9 cellular contexts compared by ENCODE assay signal in genomic region chr1:6246497-6247295, GRCh38. TPM values are rescaled to one million over a fixed set of nuclear protein-coding genes. Genes with fewer than 3 reads are reported as not detected.
DNase-seq lines count a peak whose midpoint lies in the region; ATAC-seq and TF ChIP-seq lines count a peak whose summit lies in the region.
"Had no signal": no experiment of that assay in that cellular context is flagged by ENCODE, and none has a peak within 500 bp of the region (broad histone marks: within the 10 kb centered on the region; RNA-seq: fewer than 3 reads in every experiment).

No MANE protein-coding gene starts in this region.

- H3K27ac ChIP-seq in RWPE1 (no peak overlapping the region; the same call in 1 of the 2 replicates), neuronal stem cell (replicated peaks; ENCODE audit: low read length) (no peak overlapping the region)

- no peak overlapping the region for H3K4ac ChIP-seq in neuronal stem cell (ENCODE audit: low read length)

- H3K79me1 ChIP-seq in neuronal stem cell (ENCODE audit: low read depth, low read length): no peaks in the 10 kb centered on the region

- no CpG with 5 or more reads among the region's 28 CpGs for WGBS in neuronal stem cell (ENCODE audit: extremely low coverage in 2 of 2, insufficient read length in 2 of 2, insufficient replicate concordance in 1 of 2), 2 donors

- no peak overlapping the region for H3K23ac ChIP-seq in neuronal stem cell (ENCODE audit: low read depth, low read length, poor library complexity)

- H3K27me3 ChIP-seq in neuronal stem cell (ENCODE audit: control insufficient read depth in 3 of 3, insufficient read depth in 3 of 3, low read depth in 1 of 3, low read length in 3 of 3): peaks cover 15 to 63% (median 20%) of the 10 kb centered on the region in 3 experiments

- H3K9me3 ChIP-seq in neuronal stem cell (replicated peaks in 1 of 2; ENCODE audit: control insufficient read depth in 2 of 2, insufficient read depth in 1 of 2, low read depth in 1 of 2, low read length in 2 of 2): no peaks in the 10 kb centered on the region

- TF ChIP-seq CTCF in RWPE1 (conservative IDR thresholded peaks at IDR 0.05; ENCODE audit: low read depth): peak; percentile 92
- peak; percentile 81 for TF ChIP-seq CTCF in foreskin fibroblast (IDR thresholded peaks at IDR 0.05; ENCODE audit: low read depth, low read length)

- peak overlapping the region; percentile 69 for H3K4me2 ChIP-seq in neuronal stem cell (ENCODE audit: insufficient read depth, low read length, poor library complexity, severe bottlenecking)

- peaks cover 26 to 29% of the 10 kb centered on the region in 2 donors for H3K4me1 ChIP-seq in neuronal stem cell (ENCODE audit: control insufficient read depth in 2 of 2, insufficient read depth in 1 of 2, low read depth in 1 of 2, low read length in 2 of 2)

- peaks cover 3 to 12% (median 5%) of the 10 kb centered on the region in 3 donors for H3K4me1 Mint-ChIP-seq in IgD-negative memory B cell
- peaks cover 4% of the 10 kb centered on the region for H3K4me1 Mint-ChIP-seq in activated T-helper 2 cell treated with anti-CD3 and anti-CD28 coated beads, Interferon-gamma antibody, Interleukin-2, Interleukin-4, amounts not matched to agents 10 μg/mL and 5 μg/mL and 100 μg/mL, durations not matched to agents 14 hours and 24 hours and 36 hours (ENCODE audit: low read depth)

- intact Hi-C loops in activated T-helper 2 cell treated with anti-CD3 and anti-CD28 coated beads, Interferon-gamma antibody, Interleukin-2, Interleukin-4, amounts not matched to agents 10 μg/mL and 5 μg/mL and 100 μg/mL, durations not matched to agents 14 hours and 24 hours and 36 hours (cut with micrococcal nuclease): loop anchor here (1.0 to 5.0 kb wide), 4 partner anchors 96 to 192 kb away; partner anchors contain the start of gene ESPN

- POLR2A ChIA-PET in RWPE1 (lab: Yijun Ruan, JAX; ENCODE audit: low non-redundant PET): no interaction called here

- H2AK5ac ChIP-seq in neuronal stem cell (ENCODE audit: low read depth, low read length): peak overlapping the region; percentile 1

- peak overlapping the region; percentile 82 for H2AFZ ChIP-seq in neuronal stem cell (ENCODE audit: low read length)

- H3K4me3 ChIP-seq in foreskin fibroblast (ENCODE audit: low read depth in 1 of 2, low read length in 2 of 2) (no peak overlapping the region), neuronal stem cell (ENCODE audit: low read length in 2 of 2) (peak overlapping the region in 1 of 2 donors; percentile 42)

- CTCF ChIA-PET in RWPE1 (lab: Yijun Ruan, JAX): interaction anchor here (0.5 to 3.0 kb wide), 50 partner anchors 8 to 480 kb away, joined by 3 to 45 read pairs (median 3); partner anchors contain the start of genes ACOT7 and GPR153

- H3K36me3 Mint-ChIP-seq in IgD-negative memory B cell: no peaks in the 10 kb centered on the region
- H3K36me3 Mint-ChIP-seq in activated T-helper 2 cell treated with anti-CD3 and anti-CD28 coated beads, Interferon-gamma antibody, Interleukin-2, Interleukin-4, amounts not matched to agents 10 μg/mL and 5 μg/mL and 100 μg/mL, durations not matched to agents 14 hours and 24 hours and 36 hours (ENCODE audit: low read depth): no peaks in the 10 kb centered on the region

- peak overlapping the region; percentile 88 for H3K18ac ChIP-seq in neuronal stem cell (ENCODE audit: low read length)

- H3K9me3 Mint-ChIP-seq in IgD-negative memory B cell: peaks cover 0 to 3% (median 0%) of the 10 kb centered on the region in 3 donors
- no peaks in the 10 kb centered on the region for H3K9me3 Mint-ChIP-seq in activated T-helper 2 cell treated with anti-CD3 and anti-CD28 coated beads, Interferon-gamma antibody, Interleukin-2, Interleukin-4, amounts not matched to agents 10 μg/mL and 5 μg/mL and 100 μg/mL, durations not matched to agents 14 hours and 24 hours and 36 hours

- H2BK120ac ChIP-seq in neuronal stem cell (ENCODE audit: low read depth, low read length): no peak overlapping the region

- DNase-seq in ELR (ENCODE audit: low read depth) (peak; percentile 71), RWPE1 (ENCODE audit: low spot score) (peak; percentile 84), foreskin fibroblast (peak in 1 of 2 donors; percentile 86), neuronal stem cell (ENCODE audit: low spot score) (peak; percentile 89), superior temporal gyrus (ENCODE audit: extremely low spot score) (peak; percentile 82)
- peak; percentile 70 for DNase-seq in activated T-helper 2 cell treated with anti-CD3 and anti-CD28 coated beads, Interferon-gamma antibody, Interleukin-2, Interleukin-4, amounts not matched to agents 10 μg/mL and 5 μg/mL and 100 μg/mL, durations not matched to agents 14 hours and 24 hours and 36 hours (ENCODE audit: low spot score)

- peak overlapping the region in 3 of 4 donors; percentile 74 to 79 (median 76) for H3K4me3 Mint-ChIP-seq in IgD-negative memory B cell
- peak overlapping the region; percentile 42 for H3K4me3 Mint-ChIP-seq in activated T-helper 2 cell treated with anti-CD3 and anti-CD28 coated beads, Interferon-gamma antibody, Interleukin-2, Interleukin-4, amounts not matched to agents 10 μg/mL and 5 μg/mL and 100 μg/mL, durations not matched to agents 14 hours and 24 hours and 36 hours (ENCODE audit: low read depth)

- no peak overlapping the region for H4K8ac ChIP-seq in neuronal stem cell (ENCODE audit: low read depth, low read length)

- H4K91ac ChIP-seq in neuronal stem cell (ENCODE audit: low read depth, low read length, poor library complexity): no peak overlapping the region

- no peak overlapping the region for H2BK12ac ChIP-seq in neuronal stem cell (ENCODE audit: low read length)

- no peak overlapping the region for H3K9ac ChIP-seq in neuronal stem cell (ENCODE audit: low read depth, low read length, poor library complexity)

- H3K36me3 ChIP-seq in neuronal stem cell (replicated peaks in 1 of 2; ENCODE audit: control insufficient read depth in 2 of 2, insufficient read depth in 2 of 2, low read length in 2 of 2): no peaks in the 10 kb centered on the region

- H3K27me3 Mint-ChIP-seq in IgD-negative memory B cell: peaks cover 32% of the 10 kb centered on the region
- H3K27me3 Mint-ChIP-seq in activated T-helper 2 cell treated with anti-CD3 and anti-CD28 coated beads, Interferon-gamma antibody, Interleukin-2, Interleukin-4, amounts not matched to agents 10 μg/mL and 5 μg/mL and 100 μg/mL, durations not matched to agents 14 hours and 24 hours and 36 hours (ENCODE audit: low read depth): peaks cover 57% of the 10 kb centered on the region

- peak overlapping the region; percentile 75 for H3K14ac ChIP-seq in neuronal stem cell (ENCODE audit: low read length)

- no peak for ATAC-seq in GM21723 (IDR thresholded peaks at IDR 0.05; ENCODE audit: unreplicated experiment)

- H3K27ac Mint-ChIP-seq in IgD-negative memory B cell: peak overlapping the region in 2 of 3 donors; percentile 43 to 87
- no peak overlapping the region for H3K27ac Mint-ChIP-seq in activated T-helper 2 cell treated with anti-CD3 and anti-CD28 coated beads, Interferon-gamma antibody, Interleukin-2, Interleukin-4, amounts not matched to agents 10 μg/mL and 5 μg/mL and 100 μg/mL, durations not matched to agents 14 hours and 24 hours and 36 hours

- no peak overlapping the region for H2BK5ac ChIP-seq in neuronal stem cell (ENCODE audit: low read length)

- H2BK15ac ChIP-seq in neuronal stem cell (ENCODE audit: low read length): no peak overlapping the region

RNA-seq across cellular contexts. Expression of gene HES3, which starts 2.7 kb away (rescaled TPM):
- not detected for polyA plus RNA-seq in IgD-negative memory B cell
- not detected in 2 replicates for total RNA-seq in activated T-helper 2 cell treated with anti-CD3 and anti-CD28 coated beads, Interferon-gamma antibody, Interleukin-2, Interleukin-4, amounts not matched to agents 10 μg/mL and 5 μg/mL and 100 μg/mL, durations not matched to agents 14 hours and 24 hours and 36 hours
- polyA plus RNA-seq in neuronal stem cell (2013, experiment 1 of 2): 0.08 TPM
- polyA plus RNA-seq in neuronal stem cell (2013, experiment 2 of 2): 0.15 TPM
- total RNA-seq: mononuclear cell had no signal

RNA-seq across cellular contexts. Expression of gene ICMT, which starts 10.9 kb away (rescaled TPM):
- polyA plus RNA-seq in IgD-negative memory B cell: 14.2 TPM
- 60.0 and 62.3 TPM in 2 replicates for total RNA-seq in activated T-helper 2 cell treated with anti-CD3 and anti-CD28 coated beads, Interferon-gamma antibody, Interleukin-2, Interleukin-4, amounts not matched to agents 10 μg/mL and 5 μg/mL and 100 μg/mL, durations not matched to agents 14 hours and 24 hours and 36 hours
- 38.1 TPM for polyA plus RNA-seq in neuronal stem cell (2013, experiment 1 of 2)
- 38.5 TPM for polyA plus RNA-seq in neuronal stem cell (2013, experiment 2 of 2)

RNA-seq across cellular contexts. Expression of gene GPR153, which starts 14.2 kb away (rescaled TPM):
- polyA plus RNA-seq in IgD-negative memory B cell: 0.06 TPM
- 1.5 TPM in 2 replicates for total RNA-seq in activated T-helper 2 cell treated with anti-CD3 and anti-CD28 coated beads, Interferon-gamma antibody, Interleukin-2, Interleukin-4, amounts not matched to agents 10 μg/mL and 5 μg/mL and 100 μg/mL, durations not matched to agents 14 hours and 24 hours and 36 hours
- 21.7 TPM for polyA plus RNA-seq in neuronal stem cell (2013, experiment 1 of 2)
- 21.5 TPM for polyA plus RNA-seq in neuronal stem cell (2013, experiment 2 of 2)

RNA-seq across cellular contexts. Expression of gene RNF207, which starts 40.8 kb away (rescaled TPM):
- 0.23 TPM for polyA plus RNA-seq in IgD-negative memory B cell
- total RNA-seq in activated T-helper 2 cell treated with anti-CD3 and anti-CD28 coated beads, Interferon-gamma antibody, Interleukin-2, Interleukin-4, amounts not matched to agents 10 μg/mL and 5 μg/mL and 100 μg/mL, durations not matched to agents 14 hours and 24 hours and 36 hours: 54.4 and 58.4 TPM in 2 replicates
- 0.68 TPM for polyA plus RNA-seq in neuronal stem cell (2013, experiment 1 of 2)
- polyA plus RNA-seq in neuronal stem cell (2013, experiment 2 of 2): 0.66 TPM

RNA-seq across cellular contexts. Expression of gene RPL22, which starts 47.3 kb away (rescaled TPM):
- polyA plus RNA-seq in IgD-negative memory B cell: 302 TPM
- 473 and 533 TPM in 2 replicates for total RNA-seq in activated T-helper 2 cell treated with anti-CD3 and anti-CD28 coated beads, Interferon-gamma antibody, Interleukin-2, Interleukin-4, amounts not matched to agents 10 μg/mL and 5 μg/mL and 100 μg/mL, durations not matched to agents 14 hours and 24 hours and 36 hours
- polyA plus RNA-seq in neuronal stem cell (2013, experiment 1 of 2): 1,500 TPM
- 1,497 TPM for polyA plus RNA-seq in neuronal stem cell (2013, experiment 2 of 2)
